In genomic region chr17:68748381-68748780, GRCh38 we compare ENCODE assay signal across 35 cellular contexts.
"Had no signal": no experiment of that assay in that cellular context is flagged by ENCODE, and none has a peak within 500 bp of the region (broad histone marks: within the 10 kb centered on the region; RNA-seq: fewer than 3 reads in every experiment).

No MANE protein-coding gene starts in this region.

- DNase-seq: activated CD4-positive, alpha-beta memory T cell treated with anti-CD3 and anti-CD28 coated beads, Interleukin-2, amount 10 ng/mL, durations not matched to agents 7 days and 5 days; activated CD4-positive, alpha-beta T cell treated with anti-CD3 and anti-CD28 coated beads for 1 hour; activated CD4-positive, alpha-beta T cell treated with anti-CD3 and anti-CD28 coated beads for 36 hours; activated CD4-positive, alpha-beta T cell treated with anti-CD3 and anti-CD28 coated beads for 48 hours; activated CD4-positive, alpha-beta T cell treated with anti-CD3 and anti-CD28 coated beads, Interleukin-2, amount 10 ng/mL, durations not matched to agents 7 days and 5 days; activated CD4-positive, alpha-beta T cell treated with anti-CD3 and anti-CD28 coated beads, Interleukin-2, amount 50 U/mL, for 48 hours; activated CD4-positive, CD25-positive, alpha-beta regulatory T cell; activated CD8-positive, alpha-beta memory T cell treated with anti-CD3 and anti-CD28 coated beads for 24 hours; activated CD8-positive, alpha-beta memory T cell treated with anti-CD3 and anti-CD28 coated beads, Interleukin-2, amount 10 ng/mL, durations not matched to agents 7 days and 5 days; activated CD8-positive, alpha-beta memory T cell treated with anti-CD3 and anti-CD28 coated beads, Interleukin-2, amount 50 U/mL, for 48 hours; activated CD8-positive, alpha-beta T cell treated with anti-CD3 and anti-CD28 coated beads, Interleukin-2, amount 10 ng/mL, durations not matched to agents 7 days and 5 days; activated effector memory CD4-positive, alpha-beta T cell treated with Interleukin-2 at 50 U/mL for 16 hours; activated gamma-delta T cell; activated naive CD4-positive, alpha-beta T cell treated with anti-CD3 and anti-CD28 coated beads, Interleukin-2, amount 10 ng/mL, durations not matched to agents 7 days and 5 days; activated naive CD4-positive, alpha-beta T cell treated with Interleukin-2 at 50 U/mL for 16 hours; activated naive CD8-positive, alpha-beta T cell treated with anti-CD3 and anti-CD28 coated beads for 36 hours; activated T-cell treated with anti-CD3 and anti-CD28 coated beads, Interleukin-2, amount 50 U/mL, for 24 hours; activated T-cell treated with anti-CD3 and anti-CD28 coated beads, Interleukin-2, amount 50 U/mL, for 48 hours; adrenal gland; amniotic stem cell; aorta; body of pancreas; brain microvascular endothelial cell; central memory CD4-positive, alpha-beta T cell; T-helper 1 cell; T-helper 2 cell; T-helper 9 cell; WERI-Rb-1 had no signal

- H3K36me3 ChIP-seq: adrenal gland, brain microvascular endothelial cell, breast epithelium, WERI-Rb-1 had no signal

- H3K27ac ChIP-seq: adrenal gland, body of pancreas, brain microvascular endothelial cell, breast epithelium had no signal

- H3K4me3 Mint-ChIP-seq: activated CD4-positive, alpha-beta memory T cell treated with anti-CD3 and anti-CD28 coated beads, Interleukin-2, amount 10 ng/mL, durations not matched to agents 7 days and 5 days; activated CD4-positive, alpha-beta T cell treated with anti-CD3 and anti-CD28 coated beads for 36 hours; activated CD4-positive, alpha-beta T cell treated with anti-CD3 and anti-CD28 coated beads, Interleukin-2, amount 10 ng/mL, durations not matched to agents 7 days and 5 days; activated CD8-positive, alpha-beta memory T cell treated with anti-CD3 and anti-CD28 coated beads, Interleukin-2, amount 10 ng/mL, durations not matched to agents 7 days and 5 days; activated CD8-positive, alpha-beta T cell treated with anti-CD3 and anti-CD28 coated beads, Interleukin-2, amount 10 ng/mL, durations not matched to agents 7 days and 5 days; activated naive CD4-positive, alpha-beta T cell treated with anti-CD3 and anti-CD28 coated beads, Interleukin-2, amount 10 ng/mL, durations not matched to agents 7 days and 5 days; activated naive CD4-positive, alpha-beta T cell treated with anti-CD3 and anti-CD28 coated beads, Interleukin-2, amount 50 U/mL, for 24 hours; activated naive CD8-positive, alpha-beta T cell treated with anti-CD3 and anti-CD28 coated beads for 36 hours; activated T-cell treated with anti-CD3 and anti-CD28 coated beads, Interleukin-2, amount 50 U/mL, for 24 hours; T-helper 1 cell treated with Interleukin-12 subunit alpha and Interleukin-12 subunit beta and Interleukin-4 antibody, amounts not matched to agents 30 μg/mL and 1 μg/mL, for 36 hours; T-helper 2 cell treated with Interferon-gamma antibody and Interleukin-4, amounts not matched to agents 5 μg/mL and 100 μg/mL, for 36 hours; WTC11 had no signal

- H3K9me3 Mint-ChIP-seq: activated CD4-positive, alpha-beta memory T cell treated with anti-CD3 and anti-CD28 coated beads, Interleukin-2, amount 10 ng/mL, durations not matched to agents 7 days and 5 days; activated CD4-positive, alpha-beta T cell treated with anti-CD3 and anti-CD28 coated beads, Interleukin-2, amount 10 ng/mL, durations not matched to agents 7 days and 5 days; activated naive CD4-positive, alpha-beta T cell treated with anti-CD3 and anti-CD28 coated beads, Interleukin-2, amount 10 ng/mL, durations not matched to agents 7 days and 5 days; activated naive CD4-positive, alpha-beta T cell treated with anti-CD3 and anti-CD28 coated beads, Interleukin-2, amount 50 U/mL, for 24 hours; activated naive CD8-positive, alpha-beta T cell treated with anti-CD3 and anti-CD28 coated beads for 36 hours; activated T-cell treated with anti-CD3 and anti-CD28 coated beads, Interleukin-2, amount 50 U/mL, for 24 hours; activated T-helper 2 cell treated with anti-CD3 and anti-CD28 coated beads, Interferon-gamma antibody, Interleukin-2, Interleukin-4, amounts not matched to agents 10 μg/mL and 5 μg/mL and 100 μg/mL, durations not matched to agents 14 hours and 24 hours and 36 hours; T-helper 1 cell treated with Interleukin-12 subunit alpha and Interleukin-12 subunit beta and Interleukin-4 antibody, amounts not matched to agents 30 μg/mL and 1 μg/mL, for 36 hours; T-helper 2 cell treated with Interferon-gamma antibody and Interleukin-4, amounts not matched to agents 5 μg/mL and 100 μg/mL, for 36 hours had no signal

- H3K36me3 Mint-ChIP-seq: activated CD8-positive, alpha-beta memory T cell treated with anti-CD3 and anti-CD28 coated beads, Interleukin-2, amount 10 ng/mL, durations not matched to agents 7 days and 5 days; activated naive CD4-positive, alpha-beta T cell treated with anti-CD3 and anti-CD28 coated beads, Interleukin-2, amount 10 ng/mL, durations not matched to agents 7 days and 5 days; activated naive CD4-positive, alpha-beta T cell treated with anti-CD3 and anti-CD28 coated beads, Interleukin-2, amount 50 U/mL, for 24 hours; activated naive CD8-positive, alpha-beta T cell treated with anti-CD3 and anti-CD28 coated beads for 36 hours had no signal

- H3K27ac Mint-ChIP-seq: activated CD4-positive, alpha-beta memory T cell treated with anti-CD3 and anti-CD28 coated beads, Interleukin-2, amount 10 ng/mL, durations not matched to agents 7 days and 5 days; activated CD4-positive, alpha-beta T cell treated with anti-CD3 and anti-CD28 coated beads for 36 hours; activated CD4-positive, alpha-beta T cell treated with anti-CD3 and anti-CD28 coated beads, Interleukin-2, amount 10 ng/mL, durations not matched to agents 7 days and 5 days; activated CD8-positive, alpha-beta memory T cell treated with anti-CD3 and anti-CD28 coated beads, Interleukin-2, amount 10 ng/mL, durations not matched to agents 7 days and 5 days; activated CD8-positive, alpha-beta T cell treated with anti-CD3 and anti-CD28 coated beads, Interleukin-2, amount 10 ng/mL, durations not matched to agents 7 days and 5 days; activated naive CD4-positive, alpha-beta T cell treated with anti-CD3 and anti-CD28 coated beads, Interleukin-2, amount 10 ng/mL, durations not matched to agents 7 days and 5 days; activated naive CD4-positive, alpha-beta T cell treated with anti-CD3 and anti-CD28 coated beads, Interleukin-2, amount 50 U/mL, for 24 hours; activated naive CD8-positive, alpha-beta T cell treated with anti-CD3 and anti-CD28 coated beads for 36 hours; activated T-cell treated with anti-CD3 and anti-CD28 coated beads, Interleukin-2, amount 50 U/mL, for 24 hours; activated T-helper 2 cell treated with anti-CD3 and anti-CD28 coated beads, Interferon-gamma antibody, Interleukin-2, Interleukin-4, amounts not matched to agents 10 μg/mL and 5 μg/mL and 100 μg/mL, durations not matched to agents 14 hours and 24 hours and 36 hours; T-helper 1 cell treated with Interleukin-12 subunit alpha and Interleukin-12 subunit beta and Interleukin-4 antibody, amounts not matched to agents 30 μg/mL and 1 μg/mL, for 36 hours; T-helper 2 cell treated with Interferon-gamma antibody and Interleukin-4, amounts not matched to agents 5 μg/mL and 100 μg/mL, for 36 hours had no signal

- H3K4me1 ChIP-seq: adrenal gland, body of pancreas, breast epithelium had no signal

- ATAC-seq: activated CD4-positive, alpha-beta T cell treated with anti-CD3 and anti-CD28 coated beads for 36 hours; activated CD4-positive, CD25-positive, alpha-beta regulatory T cell treated with anti-CD3 and anti-CD28 coated beads, Interleukin-2, amount 50 U/mL, for 24 hours; activated CD8-positive, alpha-beta memory T cell treated with anti-CD3 and anti-CD28 coated beads, Interleukin-2, amount 10 ng/mL, durations not matched to agents 7 days and 5 days; activated CD8-positive, alpha-beta T cell treated with anti-CD3 and anti-CD28 coated beads, Interleukin-2, amount 10 ng/mL, durations not matched to agents 7 days and 5 days; body of pancreas; WTC11 had no signal

- H3K9me3 ChIP-seq: adrenal gland, body of pancreas had no signal

- H3K4me3 ChIP-seq: adrenal gland, body of pancreas, breast epithelium had no signal

- H3K4me1 Mint-ChIP-seq: activated CD4-positive, alpha-beta memory T cell treated with anti-CD3 and anti-CD28 coated beads, Interleukin-2, amount 10 ng/mL, durations not matched to agents 7 days and 5 days; activated CD4-positive, alpha-beta T cell treated with anti-CD3 and anti-CD28 coated beads for 36 hours; activated CD4-positive, alpha-beta T cell treated with anti-CD3 and anti-CD28 coated beads, Interleukin-2, amount 10 ng/mL, durations not matched to agents 7 days and 5 days; activated CD8-positive, alpha-beta memory T cell treated with anti-CD3 and anti-CD28 coated beads, Interleukin-2, amount 10 ng/mL, durations not matched to agents 7 days and 5 days; activated naive CD4-positive, alpha-beta T cell treated with anti-CD3 and anti-CD28 coated beads, Interleukin-2, amount 10 ng/mL, durations not matched to agents 7 days and 5 days; activated naive CD4-positive, alpha-beta T cell treated with anti-CD3 and anti-CD28 coated beads, Interleukin-2, amount 50 U/mL, for 24 hours; activated naive CD8-positive, alpha-beta T cell treated with anti-CD3 and anti-CD28 coated beads for 36 hours had no signal

- H3K27me3 ChIP-seq: adrenal gland, body of pancreas, brain microvascular endothelial cell, breast epithelium had no signal
